6 cellular contexts compared by ENCODE assay signal in the genomic region with DNA sequence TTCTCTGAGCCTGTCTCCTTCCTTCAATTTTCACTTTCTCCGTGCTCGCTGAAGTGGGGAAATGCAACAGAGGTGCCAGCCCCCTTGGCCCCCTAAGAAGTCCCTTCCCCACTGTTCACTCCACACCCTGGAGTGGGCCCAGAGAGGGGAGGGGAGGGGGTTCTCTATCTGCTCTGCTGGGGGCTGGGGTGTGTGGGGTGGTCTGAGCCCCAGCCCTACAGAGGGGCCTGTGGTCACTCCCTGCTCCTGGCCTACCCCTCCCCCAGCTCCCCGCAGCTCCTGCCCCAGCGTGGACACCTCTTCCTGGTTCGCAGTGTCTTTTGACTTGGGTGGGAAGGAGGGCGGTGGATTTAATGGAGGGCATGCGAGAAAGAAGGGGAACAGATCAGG. TPM values are rescaled to one million over a fixed set of nuclear protein-coding genes. Genes with fewer than 3 reads are reported as not detected.
DNase-seq lines count a peak whose midpoint lies in the region; ATAC-seq, FAIRE-seq and TF ChIP-seq lines count a peak whose summit lies in the region.

No MANE protein-coding gene starts in this region.

- H2AFZ ChIP-seq in neural progenitor cell (replicated peaks) = no peak overlapping the region

- H3K4me2 ChIP-seq in neural progenitor cell = peak overlapping the region; percentile 85

- no peaks in the 10 kb centered on the region for H3K9me3 Mint-ChIP-seq in neural progenitor cell

- H3K9ac ChIP-seq in neural progenitor cell = peak overlapping the region; percentile 79

- no peak for ATAC-seq in GM21390 (IDR thresholded peaks at IDR 0.05; ENCODE audit: unreplicated experiment)

- no peak for FAIRE-seq in bronchial epithelial cell (lab: Jason Lieb, UNC)

- H3K4me3 Mint-ChIP-seq in neural progenitor cell = peak overlapping the region; percentile 87

- H3K36me3 ChIP-seq in HAP-1 (replicated peaks) = peaks cover 35% of the 10 kb centered on the region
- H3K36me3 ChIP-seq in bronchial epithelial cell (ENCODE audit: control insufficient read depth, insufficient read depth, low read length) = peaks cover 19% of the 10 kb centered on the region
- no peaks in the 10 kb centered on the region for H3K36me3 ChIP-seq in neural progenitor cell

- no peak overlapping the region for H3K27ac ChIP-seq in neural progenitor cell

- no peaks in the 10 kb centered on the region for H3K27me3 ChIP-seq in HAP-1 (ENCODE audit: low read depth)
- no peaks in the 10 kb centered on the region for H3K27me3 ChIP-seq in bronchial epithelial cell (ENCODE audit: control insufficient read depth, insufficient read depth, low read length)
- H3K27me3 ChIP-seq in neural progenitor cell = no peaks in the 10 kb centered on the region

- H3K4me1 Mint-ChIP-seq in neural progenitor cell = peaks cover 16% of the 10 kb centered on the region

- H3K27me3 Mint-ChIP-seq in neural progenitor cell (ENCODE audit: insufficient read depth, low read depth) = peaks cover 10% of the 10 kb centered on the region

- peaks cover 29% of the 10 kb centered on the region for H4K20me1 ChIP-seq in neural progenitor cell (ENCODE audit: low read depth)

- H3K79me2 ChIP-seq in neural progenitor cell (ENCODE audit: low read depth) = peaks cover 43% of the 10 kb centered on the region

- peaks cover 7% of the 10 kb centered on the region for H3K36me3 Mint-ChIP-seq in neural progenitor cell

- peak overlapping the region; percentile 74 for H3K4me3 ChIP-seq in HAP-1
- peak overlapping the region; percentile 97 for H3K4me3 ChIP-seq in bronchial epithelial cell (ENCODE audit: low read depth, low read length)
- peak overlapping the region; percentile 96 for H3K4me3 ChIP-seq in neural progenitor cell

- H3K27ac Mint-ChIP-seq in neural progenitor cell = peak overlapping the region; percentile 98

- H3F3A ChIP-seq in neural progenitor cell (ENCODE audit: low read depth) = peaks cover 33% of the 10 kb centered on the region

- DNase-seq in HAP-1 (ENCODE audit: low spot score in 2 of 2) = no peak
- no peak for DNase-seq in bronchial epithelial cell (ENCODE audit: low read depth)
- no peak for DNase-seq in neural progenitor cell (ENCODE audit: low spot score)
- DNase-seq in activated CD4-positive, CD25-positive, alpha-beta regulatory T cell treated with anti-CD3 and anti-CD28 coated beads, Interleukin-2, amount 50 U/mL, for 72 hours = no peak
- no peak for DNase-seq in hippocampal formation (lab: John Stamatoyannopoulos, UW)

- peaks cover 27% of the 10 kb centered on the region for H3K4me1 ChIP-seq in HAP-1
- peaks cover 13% of the 10 kb centered on the region for H3K4me1 ChIP-seq in neural progenitor cell

- in situ Hi-C loops in HAP-1 (cut with MboI; ENCODE audit: low sequenced_read_pairs) = no loop called here

- H3K9me3 ChIP-seq in HAP-1 (no peaks in the 10 kb centered on the region), neural progenitor cell (ENCODE audit: low read depth) (no peaks in the 10 kb centered on the region)

- TF ChIP-seq CTCF in bronchial epithelial cell (IDR thresholded peaks at IDR 0.05; ENCODE audit: insufficient read depth, low read length, severe bottlenecking) (no peak), neural progenitor cell (IDR thresholded peaks at IDR 0.05) (no peak)

RNA-seq across cellular contexts. Expression of gene LZTS2, which starts 1.0 kb away (rescaled TPM):
- total RNA-seq in bronchial epithelial cell (30.0 and 36.5 TPM in 2 replicates), neural progenitor cell (ENCODE audit: low replicate concordance) (34.7 and 111 TPM in 2 replicates)

RNA-seq across cellular contexts. Expression of gene TWNK, which starts 13.3 kb away (rescaled TPM):
- total RNA-seq in bronchial epithelial cell (7.9 and 14.7 TPM in 2 replicates), neural progenitor cell (ENCODE audit: low replicate concordance) (6.4 and 7.1 TPM in 2 replicates)

RNA-seq across cellular contexts. Expression of gene MRPL43, which starts 13.3 kb away (rescaled TPM):
- 47.7 and 73.5 TPM in 2 replicates for total RNA-seq in bronchial epithelial cell
- total RNA-seq in neural progenitor cell (ENCODE audit: low replicate concordance) = 24.5 and 55.8 TPM in 2 replicates

RNA-seq across cellular contexts. Expression of gene PDZD7, which starts 30.3 kb away (rescaled TPM):
- 0.13 and 0.26 TPM in 2 replicates for total RNA-seq in bronchial epithelial cell
- 0.25 TPM in 1 of 2 replicates, not detected in the other for total RNA-seq in neural progenitor cell (ENCODE audit: low replicate concordance)

RNA-seq across cellular contexts. Expression of gene SFXN3, which starts 30.4 kb away (rescaled TPM):
- total RNA-seq in bronchial epithelial cell = 14.0 and 16.1 TPM in 2 replicates
- 0.09 TPM in 1 of 2 replicates, not detected in the other for total RNA-seq in neural progenitor cell (ENCODE audit: low replicate concordance)
